Comparison of ENCODE assay signal across 8 cellular contexts in the genomic region with DNA sequence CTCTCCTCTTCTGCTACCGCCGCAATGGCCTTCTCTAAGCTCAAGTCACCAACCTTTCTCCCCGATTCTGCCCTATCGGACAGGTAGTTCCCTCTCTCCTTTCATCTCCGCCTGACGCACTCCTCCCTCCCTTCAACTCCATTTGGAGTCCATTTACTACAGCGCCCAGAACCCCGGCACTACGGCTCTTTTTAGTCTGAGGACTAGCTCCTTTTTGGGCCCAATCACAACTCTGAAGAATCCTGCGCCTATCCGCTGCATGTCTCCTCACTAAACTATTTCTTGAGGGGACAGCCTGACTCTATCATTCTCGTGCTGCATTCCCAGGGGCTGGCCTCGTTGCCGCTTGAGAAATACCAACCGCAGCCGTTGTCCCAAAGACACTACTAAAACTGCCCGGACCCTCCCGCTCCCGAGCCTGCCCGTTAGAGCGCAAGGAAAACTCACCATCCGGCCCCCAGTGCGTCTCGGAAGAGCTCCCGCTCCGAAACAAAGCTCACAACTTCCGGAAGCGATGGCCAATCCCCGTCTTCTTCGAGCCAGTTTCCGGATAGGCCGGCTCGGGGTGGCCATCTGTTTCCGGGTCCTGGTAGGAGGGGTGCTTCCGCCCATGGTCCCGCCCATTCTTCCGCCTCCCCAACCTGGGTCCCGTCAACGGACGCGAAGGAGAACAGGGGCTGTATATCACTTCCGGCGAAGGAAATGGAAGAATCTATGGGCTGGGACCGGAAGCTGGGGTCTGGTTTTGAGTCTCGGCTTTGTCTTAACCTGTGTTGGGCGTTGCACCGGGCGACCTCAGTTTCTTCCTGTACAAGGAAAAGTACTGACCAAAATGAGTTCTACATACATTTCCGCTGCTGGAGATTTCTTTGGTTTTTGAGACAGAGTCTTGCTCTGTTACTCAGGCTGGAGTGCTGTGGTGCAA. TPM values are rescaled to one million over a fixed set of nuclear protein-coding genes. Genes with fewer than 3 reads are reported as not detected.
DNase-seq lines count a peak whose midpoint lies in the region; ATAC-seq lines count a peak whose summit lies in the region.

A gene (minus strand): TSS at position 491 of the 925 bp plus-strand sequence. CDS start 2,776 bp downstream, outside the sequence.

- CTCF ChIA-PET in naive thymus-derived CD4-positive, alpha-beta T cell (lab: Charles Lee), result interaction anchor here (0.6 to 1.4 kb wide), 2 partner anchors 12 to 560 kb away, joined by 3 read pairs; no protein-coding TSS in a partner anchor

- H3K36me3 ChIP-seq in Karpas-422 (ENCODE audit: insufficient read depth, low read length), result peaks cover 26% of the 10 kb centered on the region
- H3K36me3 ChIP-seq in naive thymus-derived CD4-positive, alpha-beta T cell (ENCODE audit: control insufficient read depth in 2 of 3, insufficient read depth in 3 of 3, low read length in 3 of 3), result peaks cover 0 to 17% (median 4%) of the 10 kb centered on the region in 3 experiments

- DNase-seq in DMS79 treated with DMSO at 0.1 percent for 48 hours (lab: John Stamatoyannopoulos, UW), result peak; percentile 94
- DNase-seq in Karpas-422, result peak; percentile 100
- peak; percentile 98 for DNase-seq in RKO (ENCODE audit: low spot score)
- DNase-seq in activated T-helper 1 cell treated with Interleukin-2 at 50 U/mL for 16 hours (ENCODE audit: low read depth), result peak; percentile 90
- peak; percentile 98 for DNase-seq in fibroblast of gingiva (ENCODE audit: low read depth)
- DNase-seq in naive thymus-derived CD4-positive, alpha-beta T cell, result peak; percentile 73 to 95 (median 94)
- DNase-seq in stimulated activated naive B cell treated with anti-CD40 and anti-IgM and Interleukin-4, amounts not matched to agents 10 μg/mL and 1 μg/mL and 100 μg/mL, for 72 hours, result peak; percentile 97

- POLR2A ChIA-PET in naive thymus-derived CD4-positive, alpha-beta T cell (lab: Charles Lee), result interaction anchor here (0.6 to 1.9 kb wide), 17 partner anchors 20 to 789 kb away, joined by 3 to 8 read pairs (median 5); a partner anchor contains a TSS

- peaks cover 0 to 36% (median 20%) of the 10 kb centered on the region in 5 donors for H3K36me3 Mint-ChIP-seq in naive thymus-derived CD4-positive, alpha-beta T cell
- H3K36me3 Mint-ChIP-seq in stimulated activated naive B cell treated with anti-CD40 and anti-IgM and Interleukin-4, amounts not matched to agents 10 μg/mL and 1 μg/mL and 100 μg/mL, for 72 hours, result peaks cover 40 to 41% of the 10 kb centered on the region in 2 donors

- H3K27ac ChIP-seq in Karpas-422 (ENCODE audit: low read length), result peak within 1 kb of the TSS; percentile 54
- H3K27ac ChIP-seq in naive thymus-derived CD4-positive, alpha-beta T cell (ENCODE audit: low read depth, low read length), result peak within 1 kb of the TSS; percentile 67

- H3K27me3 Mint-ChIP-seq in naive thymus-derived CD4-positive, alpha-beta T cell, result peaks cover 0 to 2% (median 0%) of the 10 kb centered on the region in 5 donors
- H3K27me3 Mint-ChIP-seq in stimulated activated naive B cell treated with anti-CD40 and anti-IgM and Interleukin-4, amounts not matched to agents 10 μg/mL and 1 μg/mL and 100 μg/mL, for 72 hours, result no peaks in the 10 kb centered on the region

- H3K9me2 ChIP-seq in Karpas-422 (replicated peaks; ENCODE audit: insufficient read depth, low read length), result no peaks in the 10 kb centered on the region

- H3K4me3 ChIP-seq in Karpas-422 (ENCODE audit: low read length), result peak within 1 kb of the TSS; percentile 88
- H3K4me3 ChIP-seq in naive thymus-derived CD4-positive, alpha-beta T cell (ENCODE audit: low read length), result peak within 1 kb of the TSS; percentile 78

- H3K4me1 ChIP-seq in Karpas-422 (ENCODE audit: low read length), result peaks cover 20% of the 10 kb centered on the region
- peaks cover 8 to 14% of the 10 kb centered on the region in 2 donors for H3K4me1 ChIP-seq in naive thymus-derived CD4-positive, alpha-beta T cell (ENCODE audit: control insufficient read depth in 2 of 2, insufficient read depth in 2 of 2, low read length in 2 of 2)

- peak within 1 kb of the TSS; percentile 84 for H3K9ac ChIP-seq in Karpas-422 (ENCODE audit: low read length)

- ATAC-seq in GM21825 (IDR thresholded peaks at IDR 0.05; ENCODE audit: unreplicated experiment), result peak; percentile 95
- ATAC-seq in naive thymus-derived CD4-positive, alpha-beta T cell, result peak; percentile 99
- peak; percentile 98 to 99 for ATAC-seq in stimulated activated naive B cell treated with anti-CD40 and anti-IgM and Interleukin-4, amounts not matched to agents 10 μg/mL and 1 μg/mL and 100 μg/mL, for 72 hours (replicated peaks)

- H3K4me3 Mint-ChIP-seq in naive thymus-derived CD4-positive, alpha-beta T cell, result peak within 1 kb of the TSS; percentile 92 to 98 (median 98)
- peak within 1 kb of the TSS; percentile 87 to 89 for H3K4me3 Mint-ChIP-seq in stimulated activated naive B cell treated with anti-CD40 and anti-IgM and Interleukin-4, amounts not matched to agents 10 μg/mL and 1 μg/mL and 100 μg/mL, for 72 hours

- peak within 1 kb of the TSS; percentile 93 for H3K4me2 ChIP-seq in Karpas-422 (ENCODE audit: low read depth, low read length, poor library complexity, severe bottlenecking)

- H3K9me3 Mint-ChIP-seq in naive thymus-derived CD4-positive, alpha-beta T cell, result peaks cover 0 to 8% (median 0%) of the 10 kb centered on the region in 11 donors
- peaks cover 5 to 6% of the 10 kb centered on the region in 2 donors for H3K9me3 Mint-ChIP-seq in stimulated activated naive B cell treated with anti-CD40 and anti-IgM and Interleukin-4, amounts not matched to agents 10 μg/mL and 1 μg/mL and 100 μg/mL, for 72 hours

- no peaks in the 10 kb centered on the region for H3K27me3 ChIP-seq in Karpas-422 (ENCODE audit: low read length)
- H3K27me3 ChIP-seq in naive thymus-derived CD4-positive, alpha-beta T cell (ENCODE audit: control insufficient read depth in 2 of 2, insufficient read depth in 2 of 2, low read length in 2 of 2), result no peaks in the 10 kb centered on the region

- peaks cover 10 to 31% (median 21%) of the 10 kb centered on the region in 7 donors for H3K4me1 Mint-ChIP-seq in naive thymus-derived CD4-positive, alpha-beta T cell
- H3K4me1 Mint-ChIP-seq in stimulated activated naive B cell treated with anti-CD40 and anti-IgM and Interleukin-4, amounts not matched to agents 10 μg/mL and 1 μg/mL and 100 μg/mL, for 72 hours, result peaks cover 10 to 15% of the 10 kb centered on the region in 2 donors

- peak within 1 kb of the TSS; percentile 85 to 97 (median 91) for H3K27ac Mint-ChIP-seq in naive thymus-derived CD4-positive, alpha-beta T cell
- peak within 1 kb of the TSS; percentile 78 for H3K27ac Mint-ChIP-seq in stimulated activated naive B cell treated with anti-CD40 and anti-IgM and Interleukin-4, amounts not matched to agents 10 μg/mL and 1 μg/mL and 100 μg/mL, for 72 hours

- H4K20me1 ChIP-seq in Karpas-422 (ENCODE audit: insufficient read depth, low read depth, low read length), result peaks cover 7% of the 10 kb centered on the region; the same call in 1 of the 2 replicates

- no peaks in the 10 kb centered on the region for H3K9me3 ChIP-seq in Karpas-422 (ENCODE audit: low read length)
- no peaks in the 10 kb centered on the region for H3K9me3 ChIP-seq in naive thymus-derived CD4-positive, alpha-beta T cell (ENCODE audit: control insufficient read depth in 2 of 3, low read length in 3 of 3)

- H3K79me2 ChIP-seq in Karpas-422 (ENCODE audit: low read length), result peaks cover 29% of the 10 kb centered on the region

- intact Hi-C loops in naive thymus-derived CD4-positive, alpha-beta T cell (cut with micrococcal nuclease), result loop anchor here (1.0 to 5.0 kb wide), 21 partner anchors 43 to 917 kb away; a partner anchor contains a TSS

- H2AFZ ChIP-seq in Karpas-422 (ENCODE audit: low read length), result peak within 1 kb of the TSS; percentile 45

RNA-seq across cellular contexts. Expression of the gene that starts here (rescaled TPM):
- 37.4 and 78.0 TPM in 2 replicates for total RNA-seq in Karpas-422 (2014; rRNA removed; shearing (Covaris generic); ENCODE audit: low replicate concordance)
- total RNA-seq in naive thymus-derived CD4-positive, alpha-beta T cell, result 10 to 100 TPM; 16.5 to 34.6 (median 27.5) TPM
- polyA plus RNA-seq in naive thymus-derived CD4-positive, alpha-beta T cell, result 10 to 100 TPM; 62.0 to 87.9 TPM

Comparison
In these comparisons a context has a peak if more than half of its experiments do, and no peak if none do; other contexts are left out.
1. Peak in every context shown above with its lines: DNase-seq, ATAC-seq, H3K4me3 ChIP-seq and H3K27ac ChIP-seq.